8 cellular contexts compared by ENCODE assay signal in genomic region chr5:123610665-123611406, GRCh38.
DNase-seq lines count a peak whose midpoint lies in the region; ATAC-seq and TF ChIP-seq lines count a peak whose summit lies in the region.

No MANE protein-coding gene starts in this region.

- no peak overlapping the region for H3K23ac ChIP-seq in trophoblast cell (ENCODE audit: low read length)

- no peak overlapping the region for H3K4me3 ChIP-seq in trophoblast cell (ENCODE audit: low read depth, low read length)

- H3K18ac ChIP-seq in trophoblast cell (ENCODE audit: low read length) = no peak overlapping the region

- no peak overlapping the region for H2BK5ac ChIP-seq in trophoblast cell (ENCODE audit: low read depth, low read length, poor library complexity)

- H3K4ac ChIP-seq in trophoblast cell (ENCODE audit: low read depth, low read length) = no peak overlapping the region

- POLR2A ChIA-PET in GM10248 (lab: Yijun Ruan, JAX) = no interaction called here
- POLR2A ChIA-PET in activated CD8-positive, alpha-beta T cell treated with anti-CD3 and anti-CD28 coated beads for 36 hours (lab: Charles Lee) = no interaction called here

- intact Hi-C loops in activated CD8-positive, alpha-beta T cell treated with anti-CD3 and anti-CD28 coated beads for 36 hours (cut with micrococcal nuclease) = loop anchor here (2.0 to 5.0 kb wide), 2 partner anchors 98 to 189 kb away; partner anchors contain the start of genes CEP120 and CSNK1G3

- H3K9me3 ChIP-seq in trophoblast cell (ENCODE audit: insufficient read depth, low read depth, low read length) = no peaks in the 10 kb centered on the region

- no peaks in the 10 kb centered on the region for H3K27me3 Mint-ChIP-seq in activated CD8-positive, alpha-beta T cell treated with anti-CD3 and anti-CD28 coated beads for 36 hours

- peaks cover 3% of the 10 kb centered on the region for H3K36me3 Mint-ChIP-seq in activated CD8-positive, alpha-beta T cell treated with anti-CD3 and anti-CD28 coated beads for 36 hours (ENCODE audit: low read depth)

- peaks cover 8% of the 10 kb centered on the region for H3K4me1 Mint-ChIP-seq in activated CD8-positive, alpha-beta T cell treated with anti-CD3 and anti-CD28 coated beads for 36 hours (ENCODE audit: low read depth)

- no peak overlapping the region for H4K12ac ChIP-seq in trophoblast cell (ENCODE audit: low read depth, low read length)

- DNase-seq in AG20443 (ENCODE audit: low spot score) (peak; percentile 49), GM10248 (ENCODE audit: extremely low spot score) (peak; percentile 25), NCI-H146 treated with DMSO at 0.1 percent for 48 hours (lab: John Stamatoyannopoulos, UW; ENCODE audit: unreplicated experiment) (peak; percentile 23), germinal center (ENCODE audit: low spot score) (peak; percentile 31), trophoblast cell (peak; percentile 17 to 81), NCI-H128 (lab: John Stamatoyannopoulos, UW; ENCODE audit: unreplicated experiment) (no peak)
- peak; percentile 28 for DNase-seq in activated CD8-positive, alpha-beta T cell treated with anti-CD3 and anti-CD28 coated beads for 36 hours

- no CpG with 5 or more reads among the region's 5 CpGs for WGBS in trophoblast cell (ENCODE audit: extremely low coverage, insufficient coverage, insufficient read length)

- no peak overlapping the region for H4K91ac ChIP-seq in trophoblast cell (ENCODE audit: low read depth, low read length)

- no peak overlapping the region for H3K4me2 ChIP-seq in trophoblast cell (ENCODE audit: low read length)

- H3K4me3 Mint-ChIP-seq in activated CD8-positive, alpha-beta T cell treated with anti-CD3 and anti-CD28 coated beads for 36 hours = no peak overlapping the region

- ATAC-seq in HG02798 (IDR thresholded peaks at IDR 0.05; ENCODE audit: poor library complexity, unreplicated experiment) = peak; percentile 81
- peak; percentile 65 for ATAC-seq in activated CD8-positive, alpha-beta T cell treated with anti-CD3 and anti-CD28 coated beads for 36 hours

- no peak overlapping the region for H2AK5ac ChIP-seq in trophoblast cell (ENCODE audit: low read length)

- H2BK12ac ChIP-seq in trophoblast cell (ENCODE audit: low read length) = no peak overlapping the region

- peak overlapping the region; percentile 8 for H3K27ac Mint-ChIP-seq in activated CD8-positive, alpha-beta T cell treated with anti-CD3 and anti-CD28 coated beads for 36 hours

- H3K79me2 ChIP-seq in trophoblast cell (ENCODE audit: control insufficient read depth, insufficient read depth, low read length, poor library complexity) = no peaks in the 10 kb centered on the region

- no peaks in the 10 kb centered on the region for H3K27me3 ChIP-seq in trophoblast cell (ENCODE audit: insufficient read depth, low read length)

- H3K4me1 ChIP-seq in trophoblast cell (ENCODE audit: control insufficient read depth in 1 of 2, insufficient read depth in 2 of 2, low read length in 2 of 2) = no peaks in the 10 kb centered on the region

- H2AFZ ChIP-seq in trophoblast cell (ENCODE audit: insufficient read depth, low read length, poor library complexity) = no peak overlapping the region

- no peak overlapping the region for H3K27ac ChIP-seq in trophoblast cell (ENCODE audit: low read depth, low read length)

- H4K8ac ChIP-seq in trophoblast cell (ENCODE audit: low read depth, low read length) = no peak overlapping the region

- H3K14ac ChIP-seq in trophoblast cell (ENCODE audit: low read length) = no peak overlapping the region

- no peak overlapping the region for H3K9ac ChIP-seq in trophoblast cell (ENCODE audit: low read length)

- peak; percentile 81 for TF ChIP-seq CTCF in GM10248 (IDR thresholded peaks at IDR 0.05; ENCODE audit: control extremely low read depth, extremely low read depth, low read depth, missing control alignments)
- TF ChIP-seq CTCF in activated CD8-positive, alpha-beta T cell treated with anti-CD3 and anti-CD28 coated beads for 36 hours (IDR thresholded peaks at IDR 0.05) = peak; percentile 88

- peaks cover 0 to 2% of the 10 kb centered on the region in 2 experiments for H3K36me3 ChIP-seq in trophoblast cell (ENCODE audit: control insufficient read depth in 1 of 2, insufficient read depth in 2 of 2, low read length in 2 of 2)

- H3K79me1 ChIP-seq in trophoblast cell (ENCODE audit: low read length) = no peaks in the 10 kb centered on the region

- H2BK120ac ChIP-seq in trophoblast cell (ENCODE audit: insufficient read depth, low read length, poor library complexity) = no peak overlapping the region

- no peaks in the 10 kb centered on the region for H3K9me3 Mint-ChIP-seq in activated CD8-positive, alpha-beta T cell treated with anti-CD3 and anti-CD28 coated beads for 36 hours

- CTCF ChIA-PET in GM10248 (lab: Yijun Ruan, JAX) = interaction anchor here (0.8 to 4.4 kb wide), 24 partner anchors 10 to 1095 kb away, joined by 3 to 25 read pairs (median 4); partner anchors contain the start of gene CEP120
- CTCF ChIA-PET in activated CD8-positive, alpha-beta T cell treated with anti-CD3 and anti-CD28 coated beads for 36 hours (lab: Charles Lee) = interaction anchor here (0.7 to 3.2 kb wide), 33 partner anchors 9 to 518 kb away, joined by 3 to 27 read pairs (median 3); partner anchors contain the start of gene CEP120
